ENCODE assay signal across 7 cellular contexts in genomic region chr2:44244135-44244871, GRCh38.
DNase-seq lines count a peak whose midpoint lies in the region; ATAC-seq and TF ChIP-seq lines count a peak whose summit lies in the region.

No MANE protein-coding gene starts in this region.

- TF ChIP-seq CTCF in astrocyte of the cerebellum (IDR thresholded peaks at IDR 0.05; ENCODE audit: low read depth, low read length, missing control alignments), result peak; percentile 55

- H3K27me3 Mint-ChIP-seq in T-helper 2 cell treated with Interferon-gamma antibody and Interleukin-4, amounts not matched to agents 5 μg/mL and 100 μg/mL, for 36 hours (ENCODE audit: low read depth), result peaks cover 6% of the 10 kb centered on the region

- ATAC-seq in GM18517 (IDR thresholded peaks at IDR 0.05; ENCODE audit: unreplicated experiment), result peak; percentile 56
- no peak for ATAC-seq in HG03439 (IDR thresholded peaks at IDR 0.05; ENCODE audit: unreplicated experiment)

- H3K4me3 ChIP-seq in astrocyte of the cerebellum (ENCODE audit: low read depth, low read length) (peak overlapping the region; percentile 6), skeletal muscle cell (ENCODE audit: low read depth, low read length) (peak overlapping the region; percentile 14)

- no peak overlapping the region for H3K27ac Mint-ChIP-seq in T-helper 2 cell treated with Interferon-gamma antibody and Interleukin-4, amounts not matched to agents 5 μg/mL and 100 μg/mL, for 36 hours

- in situ Hi-C loops in astrocyte of the cerebellum (cut with HindIII; ENCODE audit: low sequenced_read_pairs), result no loop called here

- no peaks in the 10 kb centered on the region for H3K9me3 Mint-ChIP-seq in T-helper 2 cell treated with Interferon-gamma antibody and Interleukin-4, amounts not matched to agents 5 μg/mL and 100 μg/mL, for 36 hours

- peak overlapping the region; percentile 69 for H3K4me3 Mint-ChIP-seq in T-helper 2 cell treated with Interferon-gamma antibody and Interleukin-4, amounts not matched to agents 5 μg/mL and 100 μg/mL, for 36 hours

- H3K36me3 Mint-ChIP-seq in T-helper 2 cell treated with Interferon-gamma antibody and Interleukin-4, amounts not matched to agents 5 μg/mL and 100 μg/mL, for 36 hours (ENCODE audit: low read depth), result no peaks in the 10 kb centered on the region

- peaks cover 5% of the 10 kb centered on the region for H3K4me1 Mint-ChIP-seq in T-helper 2 cell treated with Interferon-gamma antibody and Interleukin-4, amounts not matched to agents 5 μg/mL and 100 μg/mL, for 36 hours (ENCODE audit: low read depth)

- DNase-seq in NCI-H187 treated with DMSO at 0.1 percent for 48 hours (lab: John Stamatoyannopoulos, UW) (peak; percentile 57), astrocyte of the cerebellum (ENCODE audit: low read depth) (peak; percentile 79), hypothalamus (lab: John Stamatoyannopoulos, UW) (peak in 32 of 51 donors; percentile 2 to 74 (median 29)), skeletal muscle cell (ENCODE audit: low read depth) (peak; percentile 12)
- peak; percentile 33 for DNase-seq in T-helper 2 cell treated with Interferon-gamma antibody and Interleukin-4, amounts not matched to agents 5 μg/mL and 100 μg/mL, for 36 hours (ENCODE audit: low spot score)

Comparison
In these comparisons a context has a peak if more than half of its experiments do, and no peak if none do; other contexts are left out.
1. DNase-seq: peak in every context shown above with its lines; median percentile 79 in astrocyte of the cerebellum; 57 in NCI-H187 treated with DMSO at 0.1 percent for 48 hours; 33 in T-helper 2 cell treated with Interferon-gamma antibody and Interleukin-4, amounts not matched to agents 5 μg/mL and 100 μg/mL, for 36 hours; 29 in hypothalamus; 12 in skeletal muscle cell.